In genomic region chr7:139192014-139192706, GRCh38 we compare ENCODE assay signal across 22 cellular contexts. TPM values are rescaled to one million over a fixed set of nuclear protein-coding genes. Genes with fewer than 3 reads are reported as not detected.
DNase-seq lines count a peak whose midpoint lies in the region; ATAC-seq and TF ChIP-seq lines count a peak whose summit lies in the region.
"Had no signal": no experiment of that assay in that cellular context is flagged by ENCODE, and none has a peak within 500 bp of the region (broad histone marks: within the 10 kb centered on the region; RNA-seq: fewer than 3 reads in every experiment).

No MANE protein-coding gene starts in this region.

- H3K4me3 Mint-ChIP-seq in endodermal cell = no peak overlapping the region
- H3K4me3 Mint-ChIP-seq in activated naive CD4-positive, alpha-beta T cell treated with anti-CD3 and anti-CD28 coated beads for 36 hours = no peak overlapping the region
- H3K4me3 Mint-ChIP-seq: CD4-positive, alpha-beta T cell; GM23338 had no signal

- H3K36me3 ChIP-seq in endodermal cell (ENCODE audit: control insufficient read depth, insufficient read depth, low read length) = peaks cover 12% of the 10 kb centered on the region

- ATAC-seq in left colon (peak; percentile 58), HG02763 (IDR thresholded peaks at IDR 0.05; ENCODE audit: unreplicated experiment) (no peak)
- ATAC-seq: GM12878, GM23338, HCT116, HepG2 had no signal

- H3K27me3 Mint-ChIP-seq in endodermal cell (ENCODE audit: insufficient read depth) = no peaks in the 10 kb centered on the region
- H3K27me3 Mint-ChIP-seq in activated naive CD4-positive, alpha-beta T cell treated with anti-CD3 and anti-CD28 coated beads for 36 hours (ENCODE audit: low read depth) = no peaks in the 10 kb centered on the region
- H3K27me3 Mint-ChIP-seq: CD4-positive, alpha-beta T cell had no signal

- H3K9me3 ChIP-seq in endodermal cell (ENCODE audit: control insufficient read depth, low read length) = no peaks in the 10 kb centered on the region
- H3K9me3 ChIP-seq: Caco-2 had no signal

- TF ChIP-seq CTCF in choroid plexus epithelial cell (conservative IDR thresholded peaks at IDR 0.05; ENCODE audit: low read depth, low read length) (no peak), endodermal cell (conservative IDR thresholded peaks at IDR 0.05) (no peak)

- 84 to 93% methylated on average over 2 to 3 of the region's 3 CpGs for whole genome bisulfite sequencing in endodermal cell (ENCODE audit: insufficient coverage in 1 of 2, insufficient read length in 1 of 2), 2 experiments

- no peaks in the 10 kb centered on the region for H3K4me1 ChIP-seq in endodermal cell (ENCODE audit: control insufficient read depth, insufficient read depth, low read length)
- H3K4me1 ChIP-seq: Caco-2 had no signal

- H3K27ac ChIP-seq in endodermal cell (ENCODE audit: low read depth, low read length) = no peak overlapping the region
- H3K27ac ChIP-seq: KMS-11, SK-N-MC had no signal

- CTCF ChIA-PET in activated naive CD4-positive, alpha-beta T cell treated with anti-CD3 and anti-CD28 coated beads for 36 hours (lab: Charles Lee) = no interaction called here

- no peak overlapping the region for H3K4me3 ChIP-seq in choroid plexus epithelial cell (ENCODE audit: low read depth, low read length)
- no peak overlapping the region for H3K4me3 ChIP-seq in endodermal cell (ENCODE audit: low read length)
- H3K4me3 ChIP-seq: GM12878, GM23338, SK-N-MC had no signal

- no peak overlapping the region for H3K9ac ChIP-seq in endodermal cell (ENCODE audit: extremely low read depth, low read length, poor library complexity, severe bottlenecking)
- H3K9ac ChIP-seq: KMS-11 had no signal

- DNase-seq in EH (ENCODE audit: low read depth) (peak; percentile 6), NCI-H226 (peak; percentile 25), choroid plexus epithelial cell (ENCODE audit: low read depth) (peak; percentile 9), left colon (no peak), retina (no peak), endodermal cell (no peak)
- DNase-seq in activated naive CD4-positive, alpha-beta T cell treated with anti-CD3 and anti-CD28 coated beads for 36 hours = no peak
- DNase-seq: Caco-2; CD4-positive, alpha-beta T cell; DMS153; NCI-H1436; NCI-H1930; NCI-H2171; NCI-H446 treated with DMSO at 0.1 percent for 48 hours; SHP77 had no signal

- intact Hi-C loops in left colon (cut with DNase I, micrococcal nuclease) = no loop called here
- intact Hi-C loops in activated naive CD4-positive, alpha-beta T cell treated with anti-CD3 and anti-CD28 coated beads for 36 hours (cut with micrococcal nuclease) = no loop called here

- H3K9me3 Mint-ChIP-seq in endodermal cell = peaks cover 8% of the 10 kb centered on the region
- no peaks in the 10 kb centered on the region for H3K9me3 Mint-ChIP-seq in activated naive CD4-positive, alpha-beta T cell treated with anti-CD3 and anti-CD28 coated beads for 36 hours
- H3K9me3 Mint-ChIP-seq: GM23338 had no signal

- H3K27ac Mint-ChIP-seq in endodermal cell = no peak overlapping the region
- H3K27ac Mint-ChIP-seq in activated naive CD4-positive, alpha-beta T cell treated with anti-CD3 and anti-CD28 coated beads for 36 hours = no peak overlapping the region
- H3K27ac Mint-ChIP-seq: CD4-positive, alpha-beta T cell; GM23338 had no signal

- H3K27me3 ChIP-seq in endodermal cell (ENCODE audit: control insufficient read depth, insufficient read depth, low read length, poor library complexity, severe bottlenecking) = no peaks in the 10 kb centered on the region

- no peaks in the 10 kb centered on the region for H3K4me1 Mint-ChIP-seq in endodermal cell
- no peaks in the 10 kb centered on the region for H3K4me1 Mint-ChIP-seq in activated naive CD4-positive, alpha-beta T cell treated with anti-CD3 and anti-CD28 coated beads for 36 hours (ENCODE audit: low read depth)
- H3K4me1 Mint-ChIP-seq: GM23338 had no signal

- peaks cover 22% of the 10 kb centered on the region for H3K36me3 Mint-ChIP-seq in endodermal cell (ENCODE audit: low read depth)
- peaks cover 2% of the 10 kb centered on the region for H3K36me3 Mint-ChIP-seq in activated naive CD4-positive, alpha-beta T cell treated with anti-CD3 and anti-CD28 coated beads for 36 hours (ENCODE audit: low read depth)

RNA-seq across cellular contexts. Expression of gene UBN2, which starts 38.9 kb away (rescaled TPM):
- 10 to 100 TPM; 17.6 to 18.8 TPM for total RNA-seq in left colon
- total RNA-seq in endodermal cell = 10 to 100 TPM; 45.3 to 48.8 TPM
- 8.1 TPM for polyA plus RNA-seq in endodermal cell (2013, experiment 1 of 2)
- polyA plus RNA-seq in endodermal cell (2013, experiment 2 of 2) = 9.1 TPM
- total RNA-seq in activated naive CD4-positive, alpha-beta T cell treated with anti-CD3 and anti-CD28 coated beads for 36 hours = 10 to 100 TPM in 1 of 2 experiments, 1 to 10 TPM in 1; 9.7 to 10.6 TPM

Comparison
In these comparisons a context has a peak if more than half of its experiments do, and no peak if none do; other contexts are left out.
1. DNase-seq: peak in EH (single experiment), NCI-H226 (single experiment) and choroid plexus epithelial cell (single experiment); none in left colon (0 of 2), retina (single experiment), endodermal cell (single experiment) and activated naive CD4-positive, alpha-beta T cell treated with anti-CD3 and anti-CD28 coated beads for 36 hours (single experiment).